ENCODE assay signal across 17 cellular contexts in genomic region chr13:79395881-79396280, GRCh38.
"Had no signal": no experiment of that assay in that cellular context is flagged by ENCODE, and none has a peak within 500 bp of the region (broad histone marks: within the 10 kb centered on the region; RNA-seq: fewer than 3 reads in every experiment).

No MANE protein-coding gene starts in this region.

- H3K27me3 Mint-ChIP-seq: activated naive CD4-positive, alpha-beta T cell treated with anti-CD3 and anti-CD28 coated beads, Interleukin-2, amount 50 U/mL, for 24 hours; activated T-helper 17 cell treated with anti-CD3 and anti-CD28 coated beads, Interleukin-2, amount 50 U/mL, for 72 hours; type B pancreatic cell had no signal

- H3K27ac Mint-ChIP-seq: activated T-helper 17 cell treated with anti-CD3 and anti-CD28 coated beads, Interleukin-2, amount 50 U/mL, for 72 hours; type B pancreatic cell had no signal

- H3K27me3 ChIP-seq: gastrocnemius medialis, ovary, suprapubic skin had no signal

- H3K9me3 Mint-ChIP-seq: activated naive CD4-positive, alpha-beta T cell treated with anti-CD3 and anti-CD28 coated beads, Interleukin-2, amount 50 U/mL, for 24 hours had no signal

- H3K27ac ChIP-seq: gastrocnemius medialis, left ventricle myocardium inferior, ovary, suprapubic skin had no signal

- H3K9me3 ChIP-seq: gastrocnemius medialis, ovary, suprapubic skin had no signal

- ATAC-seq: activated T-helper 17 cell treated with anti-CD3 and anti-CD28 coated beads, Interleukin-2, amount 50 U/mL, for 72 hours; gastrocnemius medialis; stimulated activated naive CD8-positive, alpha-beta T cell treated with anti-CD3 and anti-CD28 coated beads, Interleukin-15, Interleukin-2, amounts not matched to agents 100 U/mL and 50 U/mL, for 24 hours had no signal

- H3K4me3 ChIP-seq: gastrocnemius medialis, left ventricle myocardium inferior, ovary, suprapubic skin had no signal

- H3K36me3 ChIP-seq: ovary had no signal

- H3K4me3 Mint-ChIP-seq: neural crest cell, type B pancreatic cell had no signal

- DNase-seq: activated CD4-positive, alpha-beta T cell treated with anti-CD3 and anti-CD28 coated beads for 1 hour; activated CD4-positive, alpha-beta T cell treated with anti-CD3 and anti-CD28 coated beads, Interleukin-2, amount 50 U/mL, for 48 hours; activated CD8-positive, alpha-beta memory T cell treated with anti-CD3 and anti-CD28 coated beads, Interleukin-2, amount 50 U/mL, for 48 hours; anterior cingulate cortex; gastrocnemius medialis; kidney; left ventricle myocardium inferior; mesenchymal stem cell; ovary; stimulated activated CD4-positive, alpha-beta T cell treated with anti-CD3 and anti-CD28 coated beads, Interleukin-2, amount 100 ng/mL, for 48 hours; stimulated activated naive CD8-positive, alpha-beta T cell treated with anti-CD3 and anti-CD28 coated beads, Interleukin-15, Interleukin-2, amounts not matched to agents 100 U/mL and 50 U/mL, for 24 hours; T-helper 9 cell had no signal
